In the genomic region with DNA sequence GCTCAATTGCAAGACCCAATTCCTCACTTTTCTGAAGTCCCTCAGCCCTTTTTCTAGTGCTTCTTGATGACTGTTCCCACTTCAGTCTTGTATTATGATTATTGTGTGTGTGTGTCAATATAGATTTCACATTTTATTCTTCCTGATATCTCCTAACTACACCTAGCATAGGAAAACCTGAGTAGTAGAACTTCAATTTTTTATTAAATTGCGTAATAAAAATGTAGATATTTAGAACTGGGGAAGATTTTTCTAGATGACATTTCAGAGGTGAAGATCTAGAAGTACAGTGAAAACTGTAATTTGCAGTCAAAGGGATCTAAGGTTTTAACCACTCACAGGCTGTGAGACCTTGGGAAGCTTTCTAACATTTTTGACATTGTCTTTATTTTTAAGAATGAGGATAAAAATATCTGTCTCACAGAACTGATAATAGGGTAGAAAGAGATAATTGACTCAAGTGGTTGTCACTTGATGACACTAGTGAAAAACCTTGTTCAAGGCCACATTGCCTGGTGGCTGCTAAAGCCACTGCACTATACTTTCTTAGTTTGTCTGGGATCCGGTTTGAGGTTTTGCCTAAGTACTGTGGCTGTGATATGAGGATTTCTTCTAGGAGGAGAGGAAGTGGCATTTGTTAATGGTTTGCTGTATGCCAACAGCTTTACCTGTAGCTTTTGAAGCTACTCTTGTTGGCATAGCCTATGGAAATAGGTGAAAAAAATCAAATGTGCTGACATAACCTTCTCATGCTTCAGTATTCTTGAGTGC, we compare ENCODE assay signal across 16 cellular contexts. TPM values are rescaled to one million over a fixed set of nuclear protein-coding genes. Genes with fewer than 3 reads are reported as not detected.
DNase-seq lines count a peak whose midpoint lies in the region; ATAC-seq and TF ChIP-seq lines count a peak whose summit lies in the region.
"Had no signal": no experiment of that assay in that cellular context is flagged by ENCODE, and none has a peak within 500 bp of the region (broad histone marks: within the 10 kb centered on the region; RNA-seq: fewer than 3 reads in every experiment).

No MANE protein-coding gene starts in this region.

- intact Hi-C loops in activated CD8-positive, alpha-beta T cell treated with anti-CD3 and anti-CD28 coated beads for 36 hours (cut with micrococcal nuclease) = no loop called here

- no peak for TF ChIP-seq CTCF in activated CD8-positive, alpha-beta T cell treated with anti-CD3 and anti-CD28 coated beads for 36 hours (IDR thresholded peaks at IDR 0.05)

- H3K9me3 Mint-ChIP-seq in stimulated activated naive CD8-positive, alpha-beta T cell treated with anti-CD3 and anti-CD28 coated beads, Interleukin-15, amount 100 ng/mL, for 72 hours = no peaks in the 10 kb centered on the region
- H3K9me3 Mint-ChIP-seq in activated CD8-positive, alpha-beta T cell treated with anti-CD3 and anti-CD28 coated beads for 36 hours = no peaks in the 10 kb centered on the region
- H3K9me3 Mint-ChIP-seq: activated T-helper 2 cell treated with anti-CD3 and anti-CD28 coated beads, Interferon-gamma antibody, Interleukin-2, Interleukin-4, amounts not matched to agents 10 μg/mL and 5 μg/mL and 100 μg/mL, durations not matched to agents 14 hours and 24 hours and 36 hours had no signal

- no peak overlapping the region for H3K27ac Mint-ChIP-seq in stimulated activated naive CD8-positive, alpha-beta T cell treated with anti-CD3 and anti-CD28 coated beads, Interleukin-15, amount 100 ng/mL, for 72 hours
- no peak overlapping the region for H3K27ac Mint-ChIP-seq in activated CD8-positive, alpha-beta T cell treated with anti-CD3 and anti-CD28 coated beads for 36 hours
- H3K27ac Mint-ChIP-seq: activated T-helper 2 cell treated with anti-CD3 and anti-CD28 coated beads, Interferon-gamma antibody, Interleukin-2, Interleukin-4, amounts not matched to agents 10 μg/mL and 5 μg/mL and 100 μg/mL, durations not matched to agents 14 hours and 24 hours and 36 hours had no signal

- CTCF ChIA-PET in activated CD8-positive, alpha-beta T cell treated with anti-CD3 and anti-CD28 coated beads for 36 hours (lab: Charles Lee) = interaction anchor here (1.1 to 1.5 kb wide), 2 partner anchors 9 to 14 kb away, joined by 3 read pairs; no protein-coding TSS in a partner anchor

- no peak for DNase-seq in stimulated activated naive CD8-positive, alpha-beta T cell treated with anti-CD3 and anti-CD28 coated beads, Interleukin-15, amount 100 ng/mL, for 72 hours
- no peak for DNase-seq in stimulated activated naive CD8-positive, alpha-beta T cell treated with anti-CD3 and anti-CD28 coated beads, Interleukin-15, Interleukin-2, amounts not matched to agents 100 U/mL and 50 U/mL, for 24 hours
- DNase-seq in MV-4-11 (lab: John Stamatoyannopoulos, UW) (peak; percentile 68), NCI-H345 (lab: John Stamatoyannopoulos, UW) (no peak), NCI-H2107 treated with DMSO at 0.1 percent for 48 hours (lab: John Stamatoyannopoulos, UW; ENCODE audit: unreplicated experiment) (no peak)
- DNase-seq in activated CD8-positive, alpha-beta T cell treated with anti-CD3 and anti-CD28 coated beads for 36 hours = no peak
- DNase-seq: amygdala; dorsolateral prefrontal cortex; foreskin keratinocyte; hypothalamus; NCI-H146; NCI-H226; NK-92 treated with Interleukin-12 subunit alpha and Interleukin-12 subunit beta, amount 100 ng/mL, for 24 hours; SW 1271 had no signal

- POLR2A ChIA-PET in activated CD8-positive, alpha-beta T cell treated with anti-CD3 and anti-CD28 coated beads for 36 hours (lab: Charles Lee) = interaction anchor here (0.6 kb wide), 1 partner anchor 377 kb away, joined by 3 read pairs; no protein-coding TSS in a partner anchor

- H3K4me3 Mint-ChIP-seq in stimulated activated naive CD8-positive, alpha-beta T cell treated with anti-CD3 and anti-CD28 coated beads, Interleukin-15, amount 100 ng/mL, for 72 hours = no peak overlapping the region
- H3K4me3 Mint-ChIP-seq in activated CD8-positive, alpha-beta T cell treated with anti-CD3 and anti-CD28 coated beads for 36 hours = no peak overlapping the region

- peaks cover 13% of the 10 kb centered on the region for H3K4me1 Mint-ChIP-seq in stimulated activated naive CD8-positive, alpha-beta T cell treated with anti-CD3 and anti-CD28 coated beads, Interleukin-15, amount 100 ng/mL, for 72 hours
- peaks cover 9% of the 10 kb centered on the region for H3K4me1 Mint-ChIP-seq in activated CD8-positive, alpha-beta T cell treated with anti-CD3 and anti-CD28 coated beads for 36 hours (ENCODE audit: low read depth)

- peak; percentile 66 for ATAC-seq in stimulated activated naive CD8-positive, alpha-beta T cell treated with anti-CD3 and anti-CD28 coated beads, Interleukin-15, amount 100 ng/mL, for 72 hours
- no peak for ATAC-seq in stimulated activated naive CD8-positive, alpha-beta T cell treated with anti-CD3 and anti-CD28 coated beads, Interleukin-15, Interleukin-2, amounts not matched to agents 100 U/mL and 50 U/mL, for 24 hours
- peak; percentile 49 for ATAC-seq in activated CD8-positive, alpha-beta T cell treated with anti-CD3 and anti-CD28 coated beads for 36 hours
- ATAC-seq in GM21528 (IDR thresholded peaks at IDR 0.05; ENCODE audit: low FRiP score, unreplicated experiment) = no peak
- ATAC-seq: foreskin keratinocyte had no signal

- H3K27me3 Mint-ChIP-seq in stimulated activated naive CD8-positive, alpha-beta T cell treated with anti-CD3 and anti-CD28 coated beads, Interleukin-15, amount 100 ng/mL, for 72 hours = no peaks in the 10 kb centered on the region
- H3K27me3 Mint-ChIP-seq in activated CD8-positive, alpha-beta T cell treated with anti-CD3 and anti-CD28 coated beads for 36 hours = no peaks in the 10 kb centered on the region

- H3K36me3 Mint-ChIP-seq in activated CD8-positive, alpha-beta T cell treated with anti-CD3 and anti-CD28 coated beads for 36 hours (ENCODE audit: low read depth) = no peaks in the 10 kb centered on the region

RNA-seq across cellular contexts. Expression of gene SESN3, which starts 32.2 kb away (rescaled TPM):
- 10 to 100 TPM; 19.4 to 19.5 TPM for total RNA-seq in activated CD8-positive, alpha-beta T cell treated with anti-CD3 and anti-CD28 coated beads for 36 hours

Comparison
In these comparisons a context has a peak if more than half of its experiments do, and no peak if none do; other contexts are left out.
1. ATAC-seq: peak in stimulated activated naive CD8-positive, alpha-beta T cell treated with anti-CD3 and anti-CD28 coated beads, Interleukin-15, amount 100 ng/mL, for 72 hours (single experiment) and activated CD8-positive, alpha-beta T cell treated with anti-CD3 and anti-CD28 coated beads for 36 hours (single experiment); none in stimulated activated naive CD8-positive, alpha-beta T cell treated with anti-CD3 and anti-CD28 coated beads, Interleukin-15, Interleukin-2, amounts not matched to agents 100 U/mL and 50 U/mL, for 24 hours (single experiment) and GM21528 (single experiment).